In genomic region chr19:49489601-49490167, GRCh38 we compare ENCODE assay signal across 8 cellular contexts. TPM values are rescaled to one million over a fixed set of nuclear protein-coding genes. Genes with fewer than 3 reads are reported as not detected.
A peak's percentile ranks its signal among the peaks of the same experiment; 100 is the strongest.
DNase-seq lines count a peak whose midpoint lies in the region; ATAC-seq, FAIRE-seq and TF ChIP-seq lines count a peak whose summit lies in the region.

No MANE protein-coding gene starts in this region.

- H3K79me2 ChIP-seq in SK-N-SH (ENCODE audit: insufficient read depth), result peaks cover 38% of the 10 kb centered on the region

- H2AFZ ChIP-seq in SK-N-SH (ENCODE audit: low read depth), result no peak overlapping the region

- no peak for TF ChIP-seq EP300 in SK-N-SH (IDR thresholded peaks at IDR 0.05; ENCODE audit: borderline replicate concordance in 1 of 2, low read depth in 1 of 2, low read length in 1 of 2)

- H4K20me1 ChIP-seq in SK-N-SH (ENCODE audit: insufficient read depth), result peaks cover 32% of the 10 kb centered on the region

- no peak for DNase-seq in SK-N-SH
- DNase-seq in T-helper 2 cell, result peak in 3 of 5 experiments; percentile 37 to 67 (median 40)
- DNase-seq in fibroblast of villous mesenchyme (ENCODE audit: low read depth), result no peak
- DNase-seq in stimulated activated effector memory CD8-positive, alpha-beta T cell treated with anti-CD3 and anti-CD28 coated beads, Interleukin-12 subunit alpha, Interleukin-12 subunit beta, amount 100 ng/mL, for 72 hours (ENCODE audit: low spot score in 2 of 2), result peak in 1 of 2 donors; percentile 79
- DNase-seq in RCC 7860 (ENCODE audit: low spot score), result no peak

- POLR2A ChIA-PET in SK-N-SH (lab: Yijun Ruan, JAX), result interaction anchor here (0.6 kb wide), 2 partner anchors 92 to 490 kb away, joined by 3 read pairs; no protein-coding TSS in a partner anchor

- TF ChIP-seq CTCF in SK-N-SH (IDR thresholded peaks at IDR 0.05) (no peak), fibroblast of villous mesenchyme (IDR thresholded peaks at IDR 0.05; ENCODE audit: insufficient read depth, low read depth, low read length) (no peak)

- H3K36me3 ChIP-seq in SK-N-SH (replicated peaks in 1 of 2; ENCODE audit: control insufficient read depth in 1 of 2, insufficient read depth in 2 of 2, low read length in 1 of 2), result peaks cover 36 to 48% of the 10 kb centered on the region in 2 experiments

- no peak for TF ChIP-seq RAD21 in SK-N-SH (IDR thresholded peaks at IDR 0.05; ENCODE audit: low read length)

- CTCF ChIA-PET in SK-N-SH (lab: Yijun Ruan, JAX), result interaction anchor here (1.0 to 3.4 kb wide), 2 partner anchors 57 to 80 kb away, joined by 4 to 12 read pairs; no protein-coding TSS in a partner anchor

- peak overlapping the region; percentile 93 for H3K4me3 Mint-ChIP-seq in stimulated activated effector memory CD8-positive, alpha-beta T cell treated with anti-CD3 and anti-CD28 coated beads, Interleukin-12 subunit alpha, Interleukin-12 subunit beta, amount 100 ng/mL, for 72 hours

- peak overlapping the region; percentile 100 for H3K27ac Mint-ChIP-seq in stimulated activated effector memory CD8-positive, alpha-beta T cell treated with anti-CD3 and anti-CD28 coated beads, Interleukin-12 subunit alpha, Interleukin-12 subunit beta, amount 100 ng/mL, for 72 hours

- peak overlapping the region; percentile 92 for H3K4me2 ChIP-seq in SK-N-SH

- ATAC-seq in SK-N-SH treated with all-trans-retinoic acid at 6 μM for 48 hours (no peak), GM21717 (IDR thresholded peaks at IDR 0.05; ENCODE audit: unreplicated experiment) (no peak), GM19324 (IDR thresholded peaks at IDR 0.05; ENCODE audit: low FRiP score, unreplicated experiment) (no peak)
- ATAC-seq in stimulated activated effector memory CD8-positive, alpha-beta T cell treated with anti-CD3 and anti-CD28 coated beads, Interleukin-12 subunit alpha, Interleukin-12 subunit beta, amount 100 ng/mL, for 72 hours, result peak; percentile 39

- no peaks in the 10 kb centered on the region for H3K9me2 ChIP-seq in SK-N-SH

- H3K4me1 Mint-ChIP-seq in stimulated activated effector memory CD8-positive, alpha-beta T cell treated with anti-CD3 and anti-CD28 coated beads, Interleukin-12 subunit alpha, Interleukin-12 subunit beta, amount 100 ng/mL, for 72 hours, result peaks cover 72% of the 10 kb centered on the region

- 58% methylated on average over 12 of the region's 15 CpGs for WGBS in SK-N-SH (ENCODE audit: low lambda C conversion rate)

- no peaks in the 10 kb centered on the region for H3K9me3 ChIP-seq in SK-N-SH

- peak overlapping the region; percentile 86 to 92 for H3K4me3 ChIP-seq in SK-N-SH (ENCODE audit: low read depth in 2 of 2, low read length in 1 of 2)
- peak overlapping the region; percentile 83 for H3K4me3 ChIP-seq in fibroblast of villous mesenchyme (ENCODE audit: low read depth, low read length)

- H3K27me3 ChIP-seq in SK-N-SH (ENCODE audit: insufficient read depth), result no peaks in the 10 kb centered on the region

- H3F3A ChIP-seq in SK-N-SH (replicated peaks; ENCODE audit: insufficient read depth), result peaks cover 65% of the 10 kb centered on the region

- peak overlapping the region; percentile 98 for H3K9ac ChIP-seq in SK-N-SH

- H3K9me3 Mint-ChIP-seq in stimulated activated effector memory CD8-positive, alpha-beta T cell treated with anti-CD3 and anti-CD28 coated beads, Interleukin-12 subunit alpha, Interleukin-12 subunit beta, amount 100 ng/mL, for 72 hours, result no peaks in the 10 kb centered on the region

- no peak for FAIRE-seq in RCC 7860 (lab: Jason Lieb, UNC)

- H3K4me1 ChIP-seq in SK-N-SH (ENCODE audit: control insufficient read depth in 1 of 2, insufficient read depth in 2 of 2, low read depth in 1 of 2, low read length in 1 of 2), result peaks cover 0 to 21% of the 10 kb centered on the region in 2 experiments; a peak in 1 of 4 replicates

- H3K36me3 Mint-ChIP-seq in stimulated activated effector memory CD8-positive, alpha-beta T cell treated with anti-CD3 and anti-CD28 coated beads, Interleukin-12 subunit alpha, Interleukin-12 subunit beta, amount 100 ng/mL, for 72 hours, result peaks cover 98% of the 10 kb centered on the region

- peak overlapping the region; percentile 13 to 80 for H3K27ac ChIP-seq in SK-N-SH (ENCODE audit: low read depth in 2 of 2, low read length in 1 of 2)

TF ChIP-seq in SK-N-SH, 30 proteins besides CTCF, POLR2A, EP300 and RAD21:
- TF ChIP-seq POLR2AphosphoS5 (IDR thresholded peaks at IDR 0.05; ENCODE audit: low read depth, low read length), result peak; percentile 44; the same call in 1 of the 2 replicates
- no peak for TF ChIP-seq ELF1 (IDR thresholded peaks at IDR 0.05)

TF ChIP-seq in SK-N-SH treated with all-trans-retinoic acid at 6 μM for 48 hours, 23 proteins besides CTCF, POLR2A, EP300 and RAD21:
- TF ChIP-seq SNAI2 (CRISPR knock-in tag; IDR thresholded peaks at IDR 0.05) (no peak), ZFP30 (CRISPR knock-in tag; IDR thresholded peaks at IDR 0.05) (no peak), PPARA (CRISPR knock-in tag; IDR thresholded peaks at IDR 0.05; ENCODE audit: borderline replicate concordance) (no peak)

RNA-seq across cellular contexts. Expression of gene RPL13A, which starts 2.3 kb away (rescaled TPM):
- 2,604 and 2,748 TPM in 2 replicates for polyA plus RNA-seq in SK-N-SH (2012; rRNA removed)
- 2,326 and 2,436 TPM in 2 replicates for polyA plus RNA-seq in SK-N-SH (2012; cell fraction: cytosol; rRNA removed)
- polyA plus RNA-seq in SK-N-SH (2012; cell fraction: nucleus; rRNA removed), result 1,109 and 1,392 TPM in 2 replicates
- total RNA-seq in fibroblast of villous mesenchyme, result 1,887 and 2,774 TPM in 2 replicates

RNA-seq across cellular contexts. Expression of gene RPS11, which starts 6.5 kb away (rescaled TPM):
- polyA plus RNA-seq in SK-N-SH (2012; rRNA removed), result 6,915 and 7,579 TPM in 2 replicates
- polyA plus RNA-seq in SK-N-SH (2012; cell fraction: cytosol; rRNA removed), result 7,077 and 7,731 TPM in 2 replicates
- polyA plus RNA-seq in SK-N-SH (2012; cell fraction: nucleus; rRNA removed), result 2,096 and 3,427 TPM in 2 replicates
- 1,679 and 1,912 TPM in 2 replicates for total RNA-seq in fibroblast of villous mesenchyme

RNA-seq across cellular contexts. Expression of gene FLT3LG, which starts 15.7 kb away (rescaled TPM):
- 4.0 and 6.4 TPM in 2 replicates for polyA plus RNA-seq in SK-N-SH (2012; rRNA removed)
- 2.0 and 3.1 TPM in 2 replicates for polyA plus RNA-seq in SK-N-SH (2012; cell fraction: cytosol; rRNA removed)
- 6.6 and 7.5 TPM in 2 replicates for polyA plus RNA-seq in SK-N-SH (2012; cell fraction: nucleus; rRNA removed)
- total RNA-seq in fibroblast of villous mesenchyme, result 2.6 and 4.8 TPM in 2 replicates

RNA-seq across cellular contexts. Expression of gene FCGRT, which starts 22.8 kb away (rescaled TPM):
- polyA plus RNA-seq in SK-N-SH (2012; rRNA removed), result 75.3 and 91.4 TPM in 2 replicates
- 41.3 and 62.1 TPM in 2 replicates for polyA plus RNA-seq in SK-N-SH (2012; cell fraction: cytosol; rRNA removed)
- polyA plus RNA-seq in SK-N-SH (2012; cell fraction: nucleus; rRNA removed), result 108 and 132 TPM in 2 replicates
- 39.7 and 44.8 TPM in 2 replicates for total RNA-seq in fibroblast of villous mesenchyme

RNA-seq across cellular contexts. Expression of gene ALDH16A1, which starts 36.7 kb away (rescaled TPM):
- 13.6 and 15.7 TPM in 2 replicates for polyA plus RNA-seq in SK-N-SH (2012; rRNA removed)
- 4.0 and 10.0 TPM in 2 replicates for polyA plus RNA-seq in SK-N-SH (2012; cell fraction: cytosol; rRNA removed)
- polyA plus RNA-seq in SK-N-SH (2012; cell fraction: nucleus; rRNA removed), result 44.6 and 65.5 TPM in 2 replicates
- total RNA-seq in fibroblast of villous mesenchyme, result 17.7 and 40.6 TPM in 2 replicates

Comparison
In these comparisons a context has a peak if more than half of its experiments do, and no peak if none do; other contexts are left out.
1. DNase-seq: peak in T-helper 2 cell (3 of 5); none in SK-N-SH (single experiment), fibroblast of villous mesenchyme (single experiment) and RCC 7860 (single experiment).